ENCODE assay signal across 9 cellular contexts in the genomic region with DNA sequence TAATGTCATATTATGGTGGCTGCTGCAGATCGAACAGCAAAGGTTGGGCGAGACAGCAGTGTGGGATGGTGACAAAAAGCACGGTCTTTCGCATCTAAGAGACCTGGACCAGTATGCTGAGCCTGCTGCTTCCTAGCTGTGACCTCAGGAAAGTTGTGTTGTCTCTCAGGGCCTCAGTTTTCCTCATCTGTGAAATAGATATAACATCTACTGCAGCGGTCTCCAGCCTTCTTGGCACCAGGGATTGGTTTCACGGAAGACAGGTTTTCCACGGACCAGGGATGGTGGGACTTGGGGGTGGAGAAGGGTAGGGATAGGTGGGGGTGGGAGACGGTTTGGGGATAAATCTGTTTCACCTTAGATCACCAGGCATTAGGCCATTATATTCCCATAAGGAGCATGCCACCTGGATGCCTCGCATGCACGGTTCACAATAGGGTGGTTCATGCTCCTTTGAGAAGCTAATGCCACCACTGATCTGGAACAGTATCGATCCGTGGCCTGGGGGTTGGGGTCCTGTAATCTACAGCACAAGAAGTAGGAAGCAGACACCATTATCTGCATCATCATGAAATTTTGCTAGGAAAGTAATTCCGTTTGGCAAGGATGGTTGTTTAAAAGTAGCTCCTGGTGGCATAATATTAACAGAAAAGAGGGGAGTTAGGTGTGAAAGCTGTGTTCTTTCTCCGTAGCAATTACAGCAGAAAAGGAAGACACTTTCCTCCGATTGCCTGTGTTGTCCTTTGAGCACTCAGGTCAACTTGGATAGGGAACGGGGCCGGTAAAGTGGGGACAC. TPM values are rescaled to one million over a fixed set of nuclear protein-coding genes. Genes with fewer than 3 reads are reported as not detected.
A peak's percentile ranks its signal among the peaks of the same experiment; 100 is the strongest.
DNase-seq lines count a peak whose midpoint lies in the region; ATAC-seq and TF ChIP-seq lines count a peak whose summit lies in the region.
"Had no signal": no experiment of that assay in that cellular context is flagged by ENCODE, and none has a peak within 500 bp of the region (broad histone marks: within the 10 kb centered on the region; RNA-seq: fewer than 3 reads in every experiment).

No MANE protein-coding gene starts in this region.

- in situ Hi-C loops in ACHN (cut with HindIII; ENCODE audit: low pct_ligation_motif_present, low pct_unique_long_range_greater_than_20kb, low sequenced_read_pairs): no loop called here
- in situ Hi-C loops in Panc1 (cut with HindIII; ENCODE audit: low pct_unique_long_range_greater_than_20kb, low sequenced_read_pairs): no loop called here

- H3K27me3 ChIP-seq in Panc1 (ENCODE audit: control insufficient read depth, insufficient read depth, low read length): no peaks in the 10 kb centered on the region

- POLR2A ChIA-PET in Panc1 (lab: Charles Lee): interaction anchor here (0.6 to 1.7 kb wide), 4 partner anchors 11 to 88 kb away, joined by 3 to 11 read pairs (median 4); a partner anchor contains a TSS

- CTCF ChIA-PET in Panc1 (lab: Charles Lee): interaction anchor here (0.5 to 0.6 kb wide), 2 partner anchors 26 to 393 kb away, joined by 3 to 9 read pairs; no protein-coding TSS in a partner anchor

- BruUV-seq in Panc1 (replicated peaks; lab: Mats Ljungman, UMichigan): no TSS peak

- peaks cover 54% of the 10 kb centered on the region for H3K36me3 Mint-ChIP-seq in dendritic cell treated with granulocyte-macrophage colony-stimulating factor and Interleukin-4, amounts not matched to agents 40 ng/mL and 50 ng/mL, for 4 days (ENCODE audit: low read depth)

- H3K36me3 ChIP-seq in Panc1 (ENCODE audit: control insufficient read depth, insufficient read depth, low read length): peaks cover 14% of the 10 kb centered on the region
- peaks cover 33% of the 10 kb centered on the region for H3K36me3 ChIP-seq in mesodermal cell (ENCODE audit: control insufficient read depth, insufficient read depth, low read length)

- H3K4me3 Mint-ChIP-seq in dendritic cell treated with granulocyte-macrophage colony-stimulating factor and Interleukin-4, amounts not matched to agents 40 ng/mL and 50 ng/mL, for 4 days: no peak overlapping the region

- ATAC-seq in Panc1: peak; percentile 29

- 93 to 98% methylated on average over 9 to 11 of the region's 17 CpGs for WGBS in mesodermal cell (ENCODE audit: insufficient coverage in 2 of 2), 2 experiments

- DNase-seq in ACHN: peak; percentile 37
- peak; percentile 72 for DNase-seq in Panc1 (ENCODE audit: low read depth, low spot score)
- no peak for DNase-seq in effector CD4-positive, alpha-beta T cell
- no peak for DNase-seq in retina
- no peak for DNase-seq in SHP77 treated with DMSO at 0.1 percent for 48 hours (lab: John Stamatoyannopoulos, UW)
- no peak for DNase-seq in EL
- DNase-seq: stimulated activated CD4-positive, alpha-beta T cell treated with anti-CD3 and anti-CD28 coated beads, Interleukin-4, amount 100 ng/mL, for 24 hours had no signal

- no peak for TF ChIP-seq CTCF in Panc1 (IDR thresholded peaks at IDR 0.05)

- intact Hi-C loops in Panc1 (cut with micrococcal nuclease; ENCODE audit: unreplicated experiment): loop anchor here (5.0 to 10.0 kb wide), 2 partner anchors 149 to 537 kb away; no protein-coding TSS in a partner anchor
- intact Hi-C loops in dendritic cell treated with granulocyte-macrophage colony-stimulating factor and Interleukin-4, amounts not matched to agents 40 ng/mL and 50 ng/mL, for 4 days (cut with micrococcal nuclease): no loop called here

- H3K27ac ChIP-seq in Panc1 (ENCODE audit: low read length) (peak overlapping the region; percentile 100), mesodermal cell (ENCODE audit: low read depth, low read length, severe bottlenecking) (peak overlapping the region; percentile 92)

- H3K9me3 ChIP-seq in Panc1 (ENCODE audit: control insufficient read depth, insufficient read depth, low read depth, low read length): no peaks in the 10 kb centered on the region
- no peaks in the 10 kb centered on the region for H3K9me3 ChIP-seq in mesodermal cell (ENCODE audit: control insufficient read depth, low read length)

- H3K27me3 Mint-ChIP-seq in dendritic cell treated with granulocyte-macrophage colony-stimulating factor and Interleukin-4, amounts not matched to agents 40 ng/mL and 50 ng/mL, for 4 days: no peaks in the 10 kb centered on the region

- no peaks in the 10 kb centered on the region for H3K9me3 Mint-ChIP-seq in dendritic cell treated with granulocyte-macrophage colony-stimulating factor and Interleukin-4, amounts not matched to agents 40 ng/mL and 50 ng/mL, for 4 days

- H3K4me3 ChIP-seq in Panc1 (ENCODE audit: low read depth in 2 of 2, low read length in 2 of 2): no peak overlapping the region
- no peak overlapping the region for H3K4me3 ChIP-seq in mesodermal cell (ENCODE audit: extremely low read depth, insufficient read depth, low read length, poor library complexity, severe bottlenecking)

- H3K4me1 Mint-ChIP-seq in dendritic cell treated with granulocyte-macrophage colony-stimulating factor and Interleukin-4, amounts not matched to agents 40 ng/mL and 50 ng/mL, for 4 days (ENCODE audit: low read depth): peaks cover 54% of the 10 kb centered on the region

- peak overlapping the region; percentile 99 for H3K27ac Mint-ChIP-seq in dendritic cell treated with granulocyte-macrophage colony-stimulating factor and Interleukin-4, amounts not matched to agents 40 ng/mL and 50 ng/mL, for 4 days

- peaks cover 53% of the 10 kb centered on the region for H3K4me1 ChIP-seq in Panc1 (ENCODE audit: control insufficient read depth, insufficient read depth, low read length)
- H3K4me1 ChIP-seq in mesodermal cell (ENCODE audit: control insufficient read depth, insufficient read depth, low read length, poor library complexity, severe bottlenecking): peaks cover 37% of the 10 kb centered on the region

RNA-seq across cellular contexts. Expression of a gene that starts 10.8 kb away (rescaled TPM):
- 177 TPM for total RNA-seq in Panc1 (2021; ENCODE audit: unreplicated experiment)
- polyA plus RNA-seq in Panc1 (2012; ENCODE audit: insufficient read length): 108 TPM
- 70.0 TPM for polyA plus RNA-seq in mesodermal cell (2013, experiment 1 of 2)
- 71.2 TPM for polyA plus RNA-seq in mesodermal cell (2013, experiment 2 of 2)

Comparison
In these comparisons a context has a peak if more than half of its experiments do, and no peak if none do; other contexts are left out.
1. DNase-seq: peak in ACHN (single experiment) and Panc1 (single experiment); none in effector CD4-positive, alpha-beta T cell (single experiment), retina (single experiment), SHP77 treated with DMSO at 0.1 percent for 48 hours (single experiment) and EL (single experiment).